ENCODE assay signal across 8 cellular contexts in genomic region chr20:24102290-24102689, GRCh38.
DNase-seq lines count a peak whose midpoint lies in the region; ATAC-seq and TF ChIP-seq lines count a peak whose summit lies in the region.

No MANE protein-coding gene starts in this region.

- no peaks in the 10 kb centered on the region for H3K36me3 Mint-ChIP-seq in CD14-positive monocyte

- H3K4me3 Mint-ChIP-seq in CD14-positive monocyte, result no peak overlapping the region

- H3K4me1 ChIP-seq in vagina (no peaks in the 10 kb centered on the region), prostate gland (replicated peaks) (no peaks in the 10 kb centered on the region)

- intact Hi-C loops in CD14-positive monocyte (cut with micrococcal nuclease) (loop anchor here in 1 of 2 donors (5.0 kb wide), 1 partner anchor 815 kb away; no protein-coding TSS in a partner anchor), vagina (cut with DNase I) (no loop called here), prostate gland (cut with DNase I) (no loop called here)

- no peaks in the 10 kb centered on the region for H3K36me3 ChIP-seq in vagina
- no peaks in the 10 kb centered on the region for H3K36me3 ChIP-seq in prostate gland

- H3K27me3 ChIP-seq in vagina, result no peaks in the 10 kb centered on the region
- peaks cover 3% of the 10 kb centered on the region for H3K27me3 ChIP-seq in prostate gland (replicated peaks; ENCODE audit: insufficient read depth)

- H3K9me3 Mint-ChIP-seq in CD14-positive monocyte, result no peaks in the 10 kb centered on the region

- DNase-seq in CD14-positive monocyte (ENCODE audit: low spot score) (no peak), SKM-1 (lab: John Stamatoyannopoulos, UW; ENCODE audit: unreplicated experiment) (peak; percentile 30), iPS-NIHi7 (ENCODE audit: extremely low spot score) (peak; percentile 67), vagina (ENCODE audit: extremely low spot score in 2 of 2) (no peak), prostate gland (ENCODE audit: low spot score) (no peak)

- no peaks in the 10 kb centered on the region for H3K4me1 Mint-ChIP-seq in CD14-positive monocyte

- H3K9me3 ChIP-seq in vagina (no peaks in the 10 kb centered on the region), prostate gland (no peaks in the 10 kb centered on the region)

- no peak overlapping the region for H3K27ac Mint-ChIP-seq in CD14-positive monocyte

- ATAC-seq in GM21723 (IDR thresholded peaks at IDR 0.05; ENCODE audit: unreplicated experiment), result peak; percentile 54
- no peak for ATAC-seq in GM18868 (IDR thresholded peaks at IDR 0.05; ENCODE audit: unreplicated experiment)
- ATAC-seq in GM19351 (IDR thresholded peaks at IDR 0.05; ENCODE audit: unreplicated experiment), result no peak

- H3K27me3 Mint-ChIP-seq in CD14-positive monocyte (ENCODE audit: low read depth in 3 of 3), result peaks cover 0 to 2% (median 1%) of the 10 kb centered on the region in 3 donors

- no peak overlapping the region for H3K4me3 ChIP-seq in vagina
- no peak overlapping the region for H3K4me3 ChIP-seq in prostate gland

- WGBS in prostate gland, result 42% methylated on average over 7 of the region's 7 CpGs

- TF ChIP-seq CTCF in CD14-positive monocyte (IDR thresholded peaks at IDR 0.05) (peak; percentile 50), vagina (IDR thresholded peaks at IDR 0.05) (no peak), prostate gland (IDR thresholded peaks at IDR 0.05) (no peak)

- H3K27ac ChIP-seq in vagina (no peak overlapping the region), prostate gland (no peak overlapping the region)

- no peak for TF ChIP-seq POLR2A in vagina (IDR thresholded peaks at IDR 0.05)
- no peak for TF ChIP-seq POLR2A in prostate gland (IDR thresholded peaks at IDR 0.05)

Comparison
In these comparisons a context has a peak if more than half of its experiments do, and no peak if none do; other contexts are left out.
1. DNase-seq: peak in SKM-1 (single experiment) and iPS-NIHi7 (single experiment); none in CD14-positive monocyte (single experiment), vagina (0 of 2) and prostate gland (single experiment).